ENCODE assay signal across 30 cellular contexts in the genomic region with DNA sequence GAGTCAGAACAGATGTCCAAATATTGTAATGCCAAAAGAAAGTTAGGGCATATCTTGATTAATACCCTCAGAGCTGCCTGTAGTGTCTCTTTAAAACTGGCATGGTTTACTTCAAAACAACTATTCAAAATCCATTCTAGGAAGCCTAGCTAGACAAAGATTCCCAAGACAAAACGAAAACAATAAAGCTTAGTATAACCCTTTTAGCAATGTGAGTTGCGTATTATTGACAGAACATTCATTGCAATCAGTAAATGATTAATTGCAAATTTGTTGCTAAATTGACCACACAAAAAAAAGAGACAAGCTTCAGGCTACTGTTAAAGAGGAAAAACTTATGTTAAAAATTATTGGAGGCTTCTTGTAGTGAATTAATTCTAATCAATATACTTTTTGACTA.
"Had no signal": no experiment of that assay in that cellular context is flagged by ENCODE, and none has a peak within 500 bp of the region (broad histone marks: within the 10 kb centered on the region; RNA-seq: fewer than 3 reads in every experiment).

No MANE protein-coding gene starts in this region.

- H3K36me3 ChIP-seq: neutrophil, pancreas, prostate gland, spleen, suprapubic skin, thoracic aorta, thyroid gland, tibial nerve, upper lobe of left lung, vagina had no signal

- H3K4me3 ChIP-seq: pancreas, prostate gland, skin epidermis, smooth muscle cell, spleen, suprapubic skin, thoracic aorta, thyroid gland, tibial nerve, upper lobe of left lung, vagina had no signal

- H3K9me3 ChIP-seq: neutrophil, pancreas, prostate gland, spleen, suprapubic skin, thoracic aorta, upper lobe of left lung, vagina had no signal

- FAIRE-seq: pancreas, urothelium cell line had no signal

- H3K4me1 ChIP-seq: prostate gland, spleen, suprapubic skin, thyroid gland, tibial nerve, upper lobe of left lung, vagina had no signal

- ATAC-seq: naive thymus-derived CD8-positive, alpha-beta T cell; natural killer cell treated with Interleukin-12 subunit alpha and Interleukin-12 subunit beta and Interleukin-15 and Interleukin-18, amount 100 ng/mL, for 72 hours; pancreas; right cardiac atrium; sciatic nerve; stimulated activated memory B cell treated with anti-CD40 and anti-IgM and Interleukin-4, amounts not matched to agents 10 μg/mL and 1 μg/mL and 100 μg/mL, for 72 hours; stimulated activated naive CD8-positive, alpha-beta T cell treated with anti-CD3 and anti-CD28 coated beads, Interleukin-15, amount 100 ng/mL, for 72 hours; stimulated activated naive CD8-positive, alpha-beta T cell treated with anti-CD3 and anti-CD28 coated beads, Interleukin-15, Interleukin-2, amounts not matched to agents 100 U/mL and 50 U/mL, for 24 hours had no signal

- DNase-seq: naive thymus-derived CD8-positive, alpha-beta T cell; nephron progenitor cell; nucleus accumbens; pancreas; right cardiac atrium; spleen; stimulated activated CD4-positive, alpha-beta T cell treated with anti-CD3 and anti-CD28 coated beads, Interleukin-12 subunit alpha, Interleukin-12 subunit beta, amount 100 ng/mL, for 4 hours; stimulated activated CD4-positive, alpha-beta T cell treated with anti-CD3 and anti-CD28 coated beads, Interleukin-1b, Interleukin-23, amount 100 ng/mL, for 48 hours; stimulated activated CD4-positive, alpha-beta T cell treated with anti-CD3 and anti-CD28 coated beads, Interleukin-4, amount 100 ng/mL, for 1 hour; stimulated activated CD4-positive, alpha-beta T cell treated with anti-CD3 and anti-CD28 coated beads, Interleukin-4, amount 100 ng/mL, for 4 hours; stimulated activated CD8-positive, alpha-beta memory T cell treated with anti-CD3 and anti-CD28 coated beads, Interleukin-4, amount 100 ng/mL, for 48 hours; stimulated activated naive CD4-positive, alpha-beta T cell; stimulated activated naive CD8-positive, alpha-beta T cell treated with anti-CD3 and anti-CD28 coated beads, Interleukin-15, amount 100 ng/mL, for 72 hours; stimulated activated naive CD8-positive, alpha-beta T cell treated with anti-CD3 and anti-CD28 coated beads, Interleukin-15, Interleukin-2, amounts not matched to agents 100 U/mL and 50 U/mL, for 24 hours; substantia nigra; thyroid gland; trophoblast cell; upper lobe of left lung had no signal

- H3K27me3 ChIP-seq: neutrophil, pancreas, spleen, suprapubic skin, thyroid gland, tibial nerve, upper lobe of left lung, vagina had no signal

- H3K27ac ChIP-seq: neutrophil, pancreas, prostate gland, skin epidermis, spleen, suprapubic skin, thoracic aorta, thyroid gland, tibial nerve, upper lobe of left lung, vagina had no signal

- H3K4me2 ChIP-seq: smooth muscle cell had no signal
